8 cellular contexts compared by ENCODE assay signal in the genomic region with DNA sequence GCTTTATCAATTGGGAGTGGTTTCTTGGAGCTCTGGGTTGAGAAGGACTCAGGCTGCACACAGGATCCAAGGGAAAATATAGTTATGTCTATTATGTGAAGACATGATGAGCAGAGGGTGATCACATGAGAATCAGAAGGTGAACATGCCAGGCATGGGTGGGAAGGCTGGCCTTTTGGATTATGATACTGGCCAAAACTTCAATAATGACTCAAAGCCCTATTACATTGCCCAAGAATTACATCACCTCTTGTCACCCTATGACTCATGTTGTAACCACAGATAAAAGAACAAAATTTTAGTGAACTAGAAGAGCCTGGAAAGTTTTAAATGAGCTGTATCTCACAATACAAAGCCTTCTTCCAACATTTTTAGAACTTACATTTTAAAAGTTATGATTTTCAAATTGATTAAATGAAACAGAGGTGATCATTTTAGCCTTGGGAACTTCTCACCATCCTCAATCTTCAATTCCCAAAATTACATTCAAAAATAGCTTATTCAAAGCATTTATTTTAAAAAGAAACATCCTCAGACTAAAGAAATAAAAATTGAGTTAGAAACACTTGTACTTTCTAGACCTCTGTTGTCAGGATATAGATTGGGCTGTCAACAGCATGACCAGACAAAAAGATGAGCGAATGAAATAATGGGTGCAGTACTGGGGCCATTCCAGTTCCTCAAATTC.
A peak's percentile ranks its signal among the peaks of the same experiment; 100 is the strongest.
DNase-seq lines count a peak whose midpoint lies in the region; ATAC-seq and TF ChIP-seq lines count a peak whose summit lies in the region.

No MANE protein-coding gene starts in this region.

- H3K4me1 ChIP-seq in aorta (ENCODE audit: control insufficient read depth in 1 of 2, insufficient read depth in 2 of 2, low read length in 2 of 2) = no peaks in the 10 kb centered on the region

- H3K36me3 ChIP-seq in aorta (ENCODE audit: control insufficient read depth in 1 of 2, insufficient read depth in 2 of 2, low read length in 1 of 2) = no peaks in the 10 kb centered on the region

- 88 to 89% methylated on average over 1 of the region's 1 CpG for WGBS in aorta, 2 donors

- no peak overlapping the region for H3K4me3 ChIP-seq in aorta (ENCODE audit: low read length in 2 of 2)

- no peak for TF ChIP-seq POLR2A in erythroblast (IDR thresholded peaks at IDR 0.05; ENCODE audit: low read length)

- H3K9me3 ChIP-seq in aorta (ENCODE audit: control insufficient read depth, low read length) = no peaks in the 10 kb centered on the region

- no peak overlapping the region for H3K27ac ChIP-seq in aorta (ENCODE audit: low read depth in 1 of 2, low read length in 2 of 2)

- H3K27me3 ChIP-seq in aorta (ENCODE audit: control insufficient read depth in 1 of 2, insufficient read depth in 2 of 2, low read length in 1 of 2) = no peaks in the 10 kb centered on the region

- DNase-seq in ACHN (peak; percentile 71), erythroblast (lab: John Stamatoyannopoulos, UW) (peak; percentile 3 to 60), aorta (peak in 1 of 2 donors; percentile 28), C1 segment of cervical spinal cord (lab: John Stamatoyannopoulos, UW) (no peak)
- DNase-seq in activated CD4-positive, alpha-beta T cell treated with anti-CD3 and anti-CD28 coated beads for 4 hours = no peak

- peak; percentile 48 for ATAC-seq in GM19468 (IDR thresholded peaks at IDR 0.05; ENCODE audit: extremely low read depth, unreplicated experiment)
- peak; percentile 90 for ATAC-seq in HG03558 (IDR thresholded peaks at IDR 0.05; ENCODE audit: extremely low read depth, unreplicated experiment)
- ATAC-seq in aorta (ENCODE audit: low FRiP score) = peak; percentile 78
- ATAC-seq in GM19328 (IDR thresholded peaks at IDR 0.05; ENCODE audit: unreplicated experiment) = no peak

- in situ Hi-C loops in ACHN (cut with HindIII; ENCODE audit: low pct_ligation_motif_present, low pct_unique_long_range_greater_than_20kb, low sequenced_read_pairs) = no loop called here

- intact Hi-C loops in aorta (cut with DNase I) = no loop called here

Comparison
In these comparisons a context has a peak if more than half of its experiments do, and no peak if none do; other contexts are left out.
1. DNase-seq: peak in ACHN (single experiment) and erythroblast (2 of 2); none in activated CD4-positive, alpha-beta T cell treated with anti-CD3 and anti-CD28 coated beads for 4 hours (0 of 2) and C1 segment of cervical spinal cord (0 of 14).